11 cellular contexts compared by ENCODE assay signal in the genomic region with DNA sequence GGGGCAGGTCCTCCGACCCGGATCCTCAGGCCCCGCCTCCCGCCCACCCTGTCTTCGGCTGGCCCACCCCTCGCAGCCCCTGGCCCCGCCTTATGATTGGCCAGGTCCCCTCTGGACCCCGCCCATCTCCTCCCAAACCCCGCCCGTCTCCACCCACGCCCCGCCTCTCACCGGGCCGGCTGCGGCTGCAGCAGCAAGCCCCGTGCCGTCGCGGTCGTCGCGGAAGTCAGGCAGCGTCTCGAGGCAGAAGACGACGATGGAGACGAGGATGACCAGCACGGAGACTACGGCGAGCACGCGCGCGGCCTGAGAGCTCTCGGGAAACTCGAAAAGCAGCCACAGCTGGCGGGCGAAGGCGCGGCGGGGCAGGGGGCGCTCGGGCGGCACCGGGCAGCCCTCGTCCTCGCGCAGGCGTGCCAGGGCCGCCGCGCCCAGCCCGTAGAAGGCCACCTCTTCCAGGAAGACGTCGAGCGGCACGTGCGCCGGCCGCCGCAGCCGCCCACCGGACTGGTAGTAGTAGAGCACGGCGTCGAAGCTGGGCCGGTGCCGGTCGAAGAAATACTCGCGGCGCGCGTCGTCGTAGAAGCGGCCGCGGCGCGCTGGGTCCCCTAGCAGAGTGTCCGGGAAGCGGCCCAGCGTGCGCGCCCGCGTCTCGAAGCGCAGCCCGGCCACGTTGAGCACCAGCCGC. TPM values are rescaled to one million over a fixed set of nuclear protein-coding genes. Genes with fewer than 3 reads are reported as not detected.
DNase-seq lines count a peak whose midpoint lies in the region; ATAC-seq and TF ChIP-seq lines count a peak whose summit lies in the region.
"Had no signal": no experiment of that assay in that cellular context is flagged by ENCODE, and none has a peak within 500 bp of the region (broad histone marks: within the 10 kb centered on the region; RNA-seq: fewer than 3 reads in every experiment).

No MANE protein-coding gene starts in this region.

- H3K27ac Mint-ChIP-seq in neural crest cell (ENCODE audit: unreplicated experiment): no peak overlapping the region

- H3K79me1 ChIP-seq in IMR-90 (ENCODE audit: low read depth in 1 of 2, low read length in 2 of 2): no peaks in the 10 kb centered on the region

- H4K8ac ChIP-seq in IMR-90 (ENCODE audit: low read depth in 2 of 2, low read length in 2 of 2): no peak overlapping the region

- 6% methylated on average over 55 of the region's 93 CpGs; no CpG with 5 or more reads in 1 of the 2 experiments for WGBS in IMR-90 (ENCODE audit: extremely low coverage in 2 of 2, insufficient read length in 1 of 2), 2 experiments
- 7% methylated on average over 11 of the region's 93 CpGs for WGBS in mammary epithelial cell (ENCODE audit: low coverage, missing lambda C conversion rate)

- CTCF ChIA-PET in IMR-90 (lab: Yijun Ruan, JAX) (no interaction called here), mammary epithelial cell (lab: Charles Lee; ENCODE audit: low non-redundant PET) (interaction anchor here (0.6 kb wide), 1 partner anchor 214 kb away, joined by 6 read pairs; no protein-coding TSS in a partner anchor)

- H3K27ac ChIP-seq in IMR-90 (ENCODE audit: insufficient read depth, low read length) (no peak overlapping the region), mammary epithelial cell (ENCODE audit: insufficient read depth, low read depth, low read length) (no peak overlapping the region), substantia nigra (ENCODE audit: low read depth, low read length, poor library complexity, severe bottlenecking) (no peak overlapping the region)

- H3K4me1 Mint-ChIP-seq in neural crest cell: peaks cover 5% of the 10 kb centered on the region

- H3K27me3 ChIP-seq in IMR-90 (ENCODE audit: control insufficient read depth, insufficient read depth, low read length) (peaks cover 42% of the 10 kb centered on the region), mammary epithelial cell (ENCODE audit: insufficient read depth, low read length) (peaks cover 18% of the 10 kb centered on the region)

- H3K4ac ChIP-seq in IMR-90 (ENCODE audit: low read depth, low read length): no peak overlapping the region

- H3K4me3 Mint-ChIP-seq in neural crest cell: no peak overlapping the region

- H3K56ac ChIP-seq in IMR-90 (ENCODE audit: extremely low read depth, insufficient read depth, low read length): no peak overlapping the region

- H2BK5ac ChIP-seq in IMR-90 (ENCODE audit: low read depth, low read length, poor library complexity, severe bottlenecking): no peak overlapping the region

- H3K36me3 ChIP-seq in IMR-90 (ENCODE audit: control insufficient read depth, insufficient read depth, low read length) (no peaks in the 10 kb centered on the region), mammary epithelial cell (ENCODE audit: insufficient read depth, low read length) (no peaks in the 10 kb centered on the region)

- peaks cover 13% of the 10 kb centered on the region for H3K9me3 Mint-ChIP-seq in neural crest cell

- no peak overlapping the region for H3K14ac ChIP-seq in IMR-90 (replicated peaks; ENCODE audit: low read depth, low read length)

- H3K23ac ChIP-seq in IMR-90 (ENCODE audit: low read depth, low read length): no peak overlapping the region

- peaks cover 18% of the 10 kb centered on the region for H3K9me3 ChIP-seq in IMR-90 (ENCODE audit: control insufficient read depth, insufficient read depth, low read length)
- peaks cover 3% of the 10 kb centered on the region for H3K9me3 ChIP-seq in mammary epithelial cell (replicated peaks; ENCODE audit: insufficient read depth, low read length)

- no peak overlapping the region for H4K91ac ChIP-seq in IMR-90 (ENCODE audit: insufficient read depth, low read depth, low read length)

- POLR2A ChIA-PET in IMR-90 (lab: Charles Lee; ENCODE audit: unreplicated experiment): no interaction called here

- H3K18ac ChIP-seq in IMR-90 (ENCODE audit: low read depth, low read length): no peak overlapping the region

- H2BK20ac ChIP-seq in IMR-90 (ENCODE audit: low read depth, low read length): no peak overlapping the region

- H2AFZ ChIP-seq in IMR-90 (replicated peaks; ENCODE audit: low read length, poor library complexity): peak overlapping the region; percentile 75
- H2AFZ ChIP-seq in mammary epithelial cell (ENCODE audit: low read depth, low read length): peak overlapping the region; percentile 26

- in situ Hi-C loops in IMR-90 (cut with MboI; ENCODE audit: low sequenced_read_pairs) (no loop called here), mammary epithelial cell (cut with MboI; ENCODE audit: low sequenced_read_pairs in 2 of 2) (no loop called here)

- H3K36me3 Mint-ChIP-seq in neural crest cell (ENCODE audit: low read depth): no peaks in the 10 kb centered on the region

- no peak overlapping the region for H4K5ac ChIP-seq in IMR-90 (ENCODE audit: low read depth, low read length)

- no peaks in the 10 kb centered on the region for H3K79me2 ChIP-seq in mammary epithelial cell (ENCODE audit: insufficient read depth, low read length)

- dilution Hi-C loops in IMR-90 (cut with HindIII; ENCODE audit: low sequenced_read_pairs, unreplicated experiment) (no loop called here), mammary epithelial cell (cut with HindIII; ENCODE audit: low sequenced_read_pairs) (no loop called here)

- DNase-seq in NCI-H2227 (lab: John Stamatoyannopoulos, UW; ENCODE audit: unreplicated experiment) (peak; percentile 53), NCI-H2227 treated with DMSO at 0.1 percent for 48 hours (lab: John Stamatoyannopoulos, UW) (no peak), IMR-90 (no peak), mammary epithelial cell (no peak), neural crest cell (ENCODE audit: low read depth, low spot score) (peak; percentile 46), substantia nigra (lab: John Stamatoyannopoulos, UW) (no peak), HuH-7.5 (ENCODE audit: low spot score) (no peak)
- DNase-seq: cerebellar nuclear complex, NCI-H446 treated with DMSO at 0.1 percent for 48 hours had no signal

- TF ChIP-seq RAD21 in IMR-90 (IDR thresholded peaks at IDR 0.05; ENCODE audit: low read length): no peak

- no peaks in the 10 kb centered on the region for H3K9me1 ChIP-seq in IMR-90 (ENCODE audit: insufficient read depth, low read length)

- H4K20me1 ChIP-seq in IMR-90 (ENCODE audit: insufficient read depth, low read length): no peaks in the 10 kb centered on the region
- no peaks in the 10 kb centered on the region for H4K20me1 ChIP-seq in mammary epithelial cell (ENCODE audit: insufficient read depth, low read length)

- H3K27me3 Mint-ChIP-seq in neural crest cell (ENCODE audit: low read depth): peaks cover 78% of the 10 kb centered on the region

- no TSS peak for BruUV-seq in IMR-90 (replicated peaks; lab: Mats Ljungman, UMichigan)
- no TSS peak for BruUV-seq in mammary epithelial cell (replicated peaks; lab: Mats Ljungman, UMichigan)

- no peak for TF ChIP-seq POLR2A in IMR-90 (IDR thresholded peaks at IDR 0.05; ENCODE audit: low read depth, low read length)

- intact Hi-C loops in IMR-90 (cut with micrococcal nuclease): loop anchor here (5.0 kb wide), 1 partner anchor 80 kb away; the partner anchor contains the start of genes GYS1 and RUVBL2
- intact Hi-C loops in mammary epithelial cell (cut with micrococcal nuclease): no loop called here

- ATAC-seq in IMR-90 (ENCODE audit: low read depth) (peak; percentile 50), HG03039 (IDR thresholded peaks at IDR 0.05; ENCODE audit: unreplicated experiment) (no peak)

- no peak for TF ChIP-seq CTCF in IMR-90 (conservative IDR thresholded peaks at IDR 0.05; ENCODE audit: low read depth, low read length)
- TF ChIP-seq CTCF in mammary epithelial cell (conservative IDR thresholded peaks at IDR 0.05 in 1 of 2, IDR thresholded peaks at IDR 0.05 in 1 of 2; ENCODE audit: extremely low read depth in 1 of 2, insufficient read depth in 1 of 2, low read depth in 1 of 2, low read length in 2 of 2): no peak
- no peak for TF ChIP-seq CTCF in neural crest cell (conservative IDR thresholded peaks at IDR 0.05)

- no peaks in the 10 kb centered on the region for H3K4me1 ChIP-seq in IMR-90 (ENCODE audit: control insufficient read depth, insufficient read depth, low read length)
- H3K4me1 ChIP-seq in mammary epithelial cell (ENCODE audit: insufficient read depth, low read length): peaks cover 13% of the 10 kb centered on the region

- H3K4me3 ChIP-seq in IMR-90 (ENCODE audit: insufficient read depth, low read depth, low read length): no peak overlapping the region
- H3K4me3 ChIP-seq in mammary epithelial cell (replicated peaks in 1 of 3; ENCODE audit: insufficient read depth in 1 of 3, low read depth in 2 of 3, low read length in 3 of 3): no peak overlapping the region

- H3K9ac ChIP-seq in IMR-90 (ENCODE audit: low read depth, low read length): no peak overlapping the region
- no peak overlapping the region for H3K9ac ChIP-seq in mammary epithelial cell (ENCODE audit: insufficient read depth, low read length)

- H2AK9ac ChIP-seq in IMR-90 (replicated peaks; ENCODE audit: low read depth, low read length, poor library complexity): no peak overlapping the region

- H2BK120ac ChIP-seq in IMR-90 (ENCODE audit: low read depth, low read length): no peak overlapping the region

- H3K4me2 ChIP-seq in IMR-90 (ENCODE audit: low read depth, low read length) (no peak overlapping the region), mammary epithelial cell (ENCODE audit: insufficient read depth, low read depth, low read length) (peak overlapping the region; percentile 47)

- H2BK15ac ChIP-seq in IMR-90 (ENCODE audit: low read depth, low read length): no peak overlapping the region

- H2AK5ac ChIP-seq in IMR-90 (ENCODE audit: low read depth, low read length): no peak overlapping the region

RNA-seq across cellular contexts. Expression of gene KCNA7, which starts 0.5 kb away (rescaled TPM):
- total RNA-seq in IMR-90 (2012; rRNA removed) (not detected in 2 replicates), mammary epithelial cell (under 1 TPM in 1 of 2 donors, not detected in 1; 0.09 TPM), neural crest cell (not detected in 2 replicates)
- polyA plus RNA-seq in IMR-90 (2012; rRNA removed) (0.02 TPM in 1 of 2 replicates, not detected in the other), mammary epithelial cell (not detected)
- not detected in 2 replicates for polyA plus RNA-seq in IMR-90 (2012; cell fraction: cytosol; rRNA removed)
- polyA plus RNA-seq in IMR-90 (2012; cell fraction: nucleus; rRNA removed; ENCODE audit: low replicate concordance): not detected in 2 replicates
- not detected for polyA minus RNA-seq in mammary epithelial cell
- total RNA-seq: urinary bladder had no signal
- polyA plus RNA-seq: urinary bladder had no signal

RNA-seq across cellular contexts. Expression of gene NTF4, which starts 7.4 kb away (rescaled TPM):
- total RNA-seq in IMR-90 (2012; rRNA removed) (0.18 TPM in 1 of 2 replicates, not detected in the other), mammary epithelial cell (10 to 100 TPM; 14.8 to 42.8 TPM), neural crest cell (not detected in 2 replicates)
- polyA plus RNA-seq in IMR-90 (2012; rRNA removed) (0.09 and 0.11 TPM in 2 replicates), mammary epithelial cell (9.5 TPM)
- polyA plus RNA-seq in IMR-90 (2012; cell fraction: cytosol; rRNA removed): 0.40 and 0.54 TPM in 2 replicates
- 0.80 and 1.6 TPM in 2 replicates for polyA plus RNA-seq in IMR-90 (2012; cell fraction: nucleus; rRNA removed; ENCODE audit: low replicate concordance)
- 1.0 TPM for polyA minus RNA-seq in mammary epithelial cell

RNA-seq across cellular contexts. Expression of gene SNRNP70, which starts 13.2 kb away (rescaled TPM):
- total RNA-seq in IMR-90 (2012; rRNA removed): 72.8 and 81.4 TPM in 2 replicates
- 200 and 344 TPM in 2 replicates for polyA plus RNA-seq in IMR-90 (2012; rRNA removed)
- polyA plus RNA-seq in IMR-90 (2012; cell fraction: cytosol; rRNA removed): 133 and 172 TPM in 2 replicates
- polyA plus RNA-seq in IMR-90 (2012; cell fraction: nucleus; rRNA removed; ENCODE audit: low replicate concordance): 1,852 and 3,219 TPM in 2 replicates
- total RNA-seq in mammary epithelial cell: 100 to 1,000 TPM in 1 of 2 donors, 10 to 100 TPM in 1; 98.5 to 183 TPM
- 106 TPM for polyA plus RNA-seq in mammary epithelial cell
- polyA minus RNA-seq in mammary epithelial cell: 59.4 TPM
- total RNA-seq in neural crest cell: 291 and 303 TPM in 2 replicates

RNA-seq across cellular contexts. Expression of gene CGB7, which starts 14.5 kb away (rescaled TPM):
- not detected in 2 replicates for total RNA-seq in IMR-90 (2012; rRNA removed)
- 1.7 and 1.9 TPM in 2 replicates for polyA plus RNA-seq in IMR-90 (2012; rRNA removed)
- polyA plus RNA-seq in IMR-90 (2012; cell fraction: cytosol; rRNA removed): 0.47 and 0.86 TPM in 2 replicates
- polyA plus RNA-seq in IMR-90 (2012; cell fraction: nucleus; rRNA removed; ENCODE audit: low replicate concordance): 6.8 and 17.2 TPM in 2 replicates
- 1 to 10 TPM in 1 of 2 donors, under 1 TPM in 1; 0.83 to 5.1 TPM for total RNA-seq in mammary epithelial cell
- polyA plus RNA-seq in mammary epithelial cell: 4.2 TPM
- polyA minus RNA-seq in mammary epithelial cell: 9.8 TPM
- not detected in 2 replicates for total RNA-seq in neural crest cell
- total RNA-seq: urinary bladder had no signal

RNA-seq across cellular contexts. Expression of gene CGB8, which starts 23.1 kb away (rescaled TPM):
- total RNA-seq in IMR-90 (2012; rRNA removed) (not detected in 2 replicates), mammary epithelial cell (not detected), neural crest cell (not detected in 2 replicates)
- polyA plus RNA-seq in IMR-90 (2012; rRNA removed) (0.47 and 0.48 TPM in 2 replicates), mammary epithelial cell (not detected)
- polyA plus RNA-seq in IMR-90 (2012; cell fraction: cytosol; rRNA removed): 0.11 TPM in 1 of 2 replicates, not detected in the other
- 0.33 and 1.4 TPM in 2 replicates for polyA plus RNA-seq in IMR-90 (2012; cell fraction: nucleus; rRNA removed; ENCODE audit: low replicate concordance)
- polyA minus RNA-seq in mammary epithelial cell: not detected
- total RNA-seq: urinary bladder had no signal
- polyA plus RNA-seq: urinary bladder had no signal

Comparison
In these comparisons a context has a peak if more than half of its experiments do, and no peak if none do; other contexts are left out.
1. DNase-seq: peak in NCI-H2227 (single experiment) and neural crest cell (single experiment); none in NCI-H2227 treated with DMSO at 0.1 percent for 48 hours (single experiment), IMR-90 (single experiment), mammary epithelial cell (single experiment), substantia nigra (0 of 49) and HuH-7.5 (single experiment).
2. RNA of gene NTF4, which starts 7.4 kb away (total RNA-seq): 14.8 to 42.8 TPM in mammary epithelial cell; not detected in neural crest cell and 0.18 TPM in IMR-90; every median in the first group is over 10 times any median in the second.